Comparison of ENCODE assay signal across 8 cellular contexts in the genomic region with DNA sequence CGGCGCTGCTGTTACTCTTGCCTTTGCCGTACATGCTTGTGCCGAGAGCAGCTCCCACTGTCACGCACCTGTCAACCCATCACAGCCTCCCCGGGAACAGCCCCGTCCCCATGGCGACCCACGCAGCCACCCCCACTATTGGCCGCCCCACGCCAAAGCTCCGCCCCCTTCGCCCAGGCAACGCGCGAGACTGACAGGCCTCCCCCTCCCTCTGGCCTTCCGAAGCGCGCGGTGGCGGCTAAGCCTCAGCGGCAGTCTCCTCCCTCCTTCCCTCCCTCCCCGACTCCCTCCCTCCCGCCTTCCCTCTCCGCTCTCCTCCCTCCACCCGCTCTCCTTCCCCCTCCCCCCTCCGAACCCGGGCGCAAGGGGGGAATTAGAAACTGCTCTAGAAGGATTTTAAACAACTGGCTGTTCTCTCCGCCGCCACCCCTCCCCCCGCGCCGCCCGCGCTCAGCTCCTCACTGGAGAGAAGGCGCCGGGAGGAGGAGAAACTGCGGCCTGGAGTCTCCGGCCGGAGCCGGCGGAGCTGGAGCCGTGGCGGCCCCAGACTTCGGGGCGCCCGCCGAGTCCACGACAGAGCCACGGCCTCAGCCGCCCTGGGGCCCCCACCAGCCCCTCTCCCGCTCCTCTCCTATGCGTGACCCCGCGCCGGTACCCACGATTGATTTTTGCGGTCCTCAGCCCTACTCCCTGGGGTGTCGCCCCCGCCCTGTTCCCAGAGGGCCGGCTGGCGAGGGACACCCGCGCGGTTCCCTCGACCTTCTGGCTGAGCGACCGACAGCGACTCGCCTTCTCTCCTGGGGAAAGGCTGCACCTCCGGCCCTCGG. TPM values are rescaled to one million over a fixed set of nuclear protein-coding genes. Genes with fewer than 3 reads are reported as not detected.
DNase-seq lines count a peak whose midpoint lies in the region; ATAC-seq and TF ChIP-seq lines count a peak whose summit lies in the region.

SSBP2 (minus strand) TSS at position 89 of the 827 bp plus-strand sequence; CDS start at position 34, 55 bp downstream.

- H3K36me3 ChIP-seq in breast epithelium (no peaks in the 10 kb centered on the region), iPS-20b (ENCODE audit: insufficient read depth, low read depth, low read length) (no peaks in the 10 kb centered on the region)

- H3K4me3 ChIP-seq in AG04449 (ENCODE audit: low read depth, low read length): peak within 1 kb of the TSS; percentile 85
- H3K4me3 ChIP-seq in breast epithelium: peak within 1 kb of the TSS; percentile 79 to 94 (median 92)
- H3K4me3 ChIP-seq in iPS-20b (ENCODE audit: low read length): peak within 1 kb of the TSS; percentile 81
- H3K4me3 ChIP-seq in skin epidermis: peak within 1 kb of the TSS; percentile 81 to 98 (median 94)

- H3K27me3 ChIP-seq in breast epithelium (no peaks in the 10 kb centered on the region), iPS-20b (ENCODE audit: insufficient read depth, low read length) (peaks cover 31% of the 10 kb centered on the region)

- H3K9me3 ChIP-seq in breast epithelium (no peaks in the 10 kb centered on the region), iPS-20b (ENCODE audit: insufficient read depth, low read depth, low read length) (no peaks in the 10 kb centered on the region)

- intact Hi-C loops in breast epithelium (cut with DNase I; ENCODE audit: low total_unique reads): loop anchor here (5.0 kb wide), 3 partner anchors 86 to 221 kb away; partner anchors contain the start of gene ATG10

- DNase-seq in AG04449 (ENCODE audit: low read depth, low spot score) (peak; percentile 92), NCI-H2171 treated with DMSO at 0.1 percent for 48 hours (lab: John Stamatoyannopoulos, UW) (peak; percentile 89), breast epithelium (ENCODE audit: low spot score in 2 of 2) (peak; percentile 99 to 100)

- H3K4me1 ChIP-seq in breast epithelium (peaks cover 0 to 7% of the 10 kb centered on the region in 2 donors), iPS-20b (ENCODE audit: insufficient read depth, low read length) (peaks cover 44% of the 10 kb centered on the region)

- TF ChIP-seq POLR2A in breast epithelium (IDR thresholded peaks at IDR 0.05): peak; percentile 50

- CTCF ChIA-PET in AG04449 (lab: Yijun Ruan, JAX): interaction anchor here (0.8 to 4.0 kb wide), 11 partner anchors 11 to 424 kb away, joined by 3 to 38 read pairs (median 5); no protein-coding TSS in a partner anchor

- H3K27ac ChIP-seq in VCaP: peak within 1 kb of the TSS; percentile 85
- H3K27ac ChIP-seq in breast epithelium: peak within 1 kb of the TSS; percentile 98 to 99
- no peak within 1 kb of the TSS for H3K27ac ChIP-seq in iPS-20b (ENCODE audit: low read length)
- H3K27ac ChIP-seq in skin epidermis: peak within 1 kb of the TSS; percentile 85 to 100 (median 98)

- POLR2A ChIA-PET in AG04449 (lab: Yijun Ruan, JAX): interaction anchor here (0.6 to 2.9 kb wide), 10 partner anchors 11 to 414 kb away, joined by 3 to 134 read pairs (median 4); partner anchors contain the start of gene ATG10

- TF ChIP-seq CTCF in AG04449 (IDR thresholded peaks at IDR 0.05; ENCODE audit: insufficient read depth, low read length, missing control alignments) (no peak), VCaP (conservative IDR thresholded peaks at IDR 0.05) (no peak), breast epithelium (IDR thresholded peaks at IDR 0.05) (peak in 2 of 3 donors; percentile 8 to 14)

- peak within 1 kb of the TSS; percentile 65; the same call in 1 of the 2 replicates for H3K9ac ChIP-seq in iPS-20b (ENCODE audit: low read depth, low read length)

- ATAC-seq in GM18870 (IDR thresholded peaks at IDR 0.05; ENCODE audit: unreplicated experiment) (peak; percentile 72), HG03108 (IDR thresholded peaks at IDR 0.05; ENCODE audit: unreplicated experiment) (peak; percentile 71)

RNA-seq across cellular contexts. Expression of gene SSBP2, which starts in this region (rescaled TPM):
- total RNA-seq in breast epithelium: 100 to 1,000 TPM in 1 of 3 donors, 10 to 100 TPM in 2; 65.5 to 110 (median 76.6) TPM

Comparison
In these comparisons a context has a peak if more than half of its experiments do, and no peak if none do; other contexts are left out.
1. CTCF ChIP-seq: peak in breast epithelium (2 of 3); none in AG04449 (single experiment) and VCaP (single experiment).
2. Peak in every context shown above with its lines, with median percentiles within 50 percentile points of each other: DNase-seq and H3K4me3 ChIP-seq.